ENCODE assay signal across 2 cellular contexts in the genomic region with DNA sequence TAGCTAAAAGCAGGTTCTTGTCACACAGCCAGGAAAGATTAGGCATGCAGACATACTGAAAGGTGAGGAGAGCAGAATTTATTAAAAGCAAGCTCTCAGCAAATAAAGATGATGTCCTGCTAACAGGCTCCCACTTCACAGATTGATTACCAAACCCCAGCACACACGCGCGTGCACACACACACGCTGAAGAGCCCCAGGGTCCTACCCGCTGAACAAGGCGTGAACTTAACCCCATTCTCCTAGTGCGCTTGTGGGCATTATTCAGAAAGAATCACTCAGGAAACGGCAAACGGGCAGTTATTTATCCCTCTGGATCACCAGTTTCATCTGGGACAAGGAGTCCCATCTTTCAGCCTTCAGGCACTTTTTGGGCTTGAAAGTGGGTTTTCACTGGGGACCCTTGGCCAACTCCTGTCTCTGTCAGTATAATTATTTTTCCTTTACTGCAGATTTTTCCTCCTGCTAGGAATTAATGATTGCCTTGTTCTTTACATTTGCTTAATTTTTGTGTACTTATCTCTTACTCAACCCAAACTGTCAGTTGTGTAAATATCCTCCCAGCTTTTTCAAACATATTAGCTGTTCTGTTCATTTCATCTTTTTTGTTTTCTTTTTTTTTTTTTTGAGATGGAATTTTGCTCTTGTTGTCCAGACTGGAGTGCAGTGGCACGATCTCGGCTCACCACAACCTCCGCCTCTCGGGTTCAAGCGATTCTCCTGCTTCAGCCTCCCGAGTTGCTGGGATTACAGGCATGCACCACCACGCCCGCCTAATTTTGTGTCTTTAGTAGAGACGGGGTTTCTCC.
TF ChIP-seq lines count a peak whose summit lies in the region.

No MANE protein-coding gene starts in this region.

TF ChIP-seq in A549, 52 proteins besides CTCF, POLR2A, EP300 and RAD21 (continued from another document):
- peak; percentile 85 for TF ChIP-seq GATA3 (IDR thresholded peaks at IDR 0.05; ENCODE audit: borderline replicate concordance)
- TF ChIP-seq FOSB (CRISPR knock-in tag; IDR thresholded peaks at IDR 0.05) = no peak
- TF ChIP-seq HES2 (IDR thresholded peaks at IDR 0.05) = peak; percentile 66; the same call in 1 of the 2 replicates
- TF ChIP-seq JUNB (IDR thresholded peaks at IDR 0.05) = peak; percentile 74
- no peak for TF ChIP-seq FOSL2 (IDR thresholded peaks at IDR 0.05)
- TF ChIP-seq FOSL2 (CRISPR knock-in tag; IDR thresholded peaks at IDR 0.05) = peak; percentile 53; the same call in 1 of the 2 replicates
- TF ChIP-seq, protein P1, sequence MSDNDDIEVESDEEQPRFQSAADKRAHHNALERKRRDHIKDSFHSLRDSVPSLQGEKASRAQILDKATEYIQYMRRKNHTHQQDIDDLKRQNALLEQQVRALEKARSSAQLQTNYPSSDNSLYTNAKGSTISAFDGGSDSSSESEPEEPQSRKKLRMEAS (IDR thresholded peaks at IDR 0.05) = 0 out of 2 replicates have a peak, but pooled peaks have one; percentile 14
- no peak for TF ChIP-seq EHMT2 (IDR thresholded peaks at IDR 0.05; ENCODE audit: low read depth)
- no peak for TF ChIP-seq POLR2AphosphoS2 (conservative IDR thresholded peaks at IDR 0.05; ENCODE audit: low read length)
- TF ChIP-seq JUN (IDR thresholded peaks at IDR 0.05) = 0 out of 5 replicates have a peak, but pooled peaks of 1 of the 2 experiments have one; percentile 61

TF ChIP-seq in H1, 55 proteins besides CTCF, POLR2A, EP300 and RAD21 (continued from another document):
- TF ChIP-seq, protein P2, sequence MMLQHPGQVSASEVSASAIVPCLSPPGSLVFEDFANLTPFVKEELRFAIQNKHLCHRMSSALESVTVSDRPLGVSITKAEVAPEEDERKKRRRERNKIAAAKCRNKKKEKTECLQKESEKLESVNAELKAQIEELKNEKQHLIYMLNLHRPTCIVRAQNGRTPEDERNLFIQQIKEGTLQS (IDR thresholded peaks at IDR 0.05; ENCODE audit: insufficient read depth, low read depth, low read length) = no peak
- TF ChIP-seq, protein P1 (IDR thresholded peaks at IDR 0.05) = no peak
- TF ChIP-seq ATF2 (IDR thresholded peaks at IDR 0.05; ENCODE audit: low read length) (no peak), SAP30 (IDR thresholded peaks at IDR 0.05; ENCODE audit: insufficient read depth, insufficient replicate concordance, low read length) (no peak)
